29 cellular contexts compared by ENCODE assay signal in genomic region chr2:164335947-164336346, GRCh38.
DNase-seq lines count a peak whose midpoint lies in the region; ATAC-seq, FAIRE-seq and TF ChIP-seq lines count a peak whose summit lies in the region.
"Had no signal": no experiment of that assay in that cellular context is flagged by ENCODE, and none has a peak within 500 bp of the region (broad histone marks: within the 10 kb centered on the region; RNA-seq: fewer than 3 reads in every experiment).

No MANE protein-coding gene starts in this region.

- H3K27ac ChIP-seq in foreskin keratinocyte (no peak overlapping the region), osteoblast (ENCODE audit: low read depth, low read length) (no peak overlapping the region)
- H3K27ac ChIP-seq: BLaER1 treated with 17β-estradiol and CSF1 and Interleukin-3, amounts not matched to agents 10 nM and 100 nM; cardiac muscle cell; RWPE1; thyroid gland had no signal

- no peaks in the 10 kb centered on the region for H3K4me1 Mint-ChIP-seq in activated CD8-positive, alpha-beta memory T cell treated with anti-CD3 and anti-CD28 coated beads, Interleukin-2, amount 10 ng/mL, durations not matched to agents 7 days and 5 days
- H3K4me1 Mint-ChIP-seq: activated CD4-positive, alpha-beta T cell treated with anti-CD3 and anti-CD28 coated beads, Interleukin-2, amount 10 ng/mL, durations not matched to agents 7 days and 5 days; activated naive CD4-positive, alpha-beta T cell treated with anti-CD3 and anti-CD28 coated beads, Interleukin-2, amount 50 U/mL, for 24 hours; IgD-negative memory B cell; nephron progenitor cell; stimulated activated naive CD8-positive, alpha-beta T cell treated with anti-CD3 and anti-CD28 coated beads, Interleukin-15, amount 100 ng/mL, for 72 hours had no signal

- peak; percentile 91 for FAIRE-seq in islet of Langerhans (lab: Jason Lieb, UNC)

- no peaks in the 10 kb centered on the region for H3K36me3 Mint-ChIP-seq in activated CD8-positive, alpha-beta memory T cell treated with anti-CD3 and anti-CD28 coated beads, Interleukin-2, amount 10 ng/mL, durations not matched to agents 7 days and 5 days
- H3K36me3 Mint-ChIP-seq: activated naive CD4-positive, alpha-beta T cell treated with anti-CD3 and anti-CD28 coated beads, Interleukin-2, amount 50 U/mL, for 24 hours; IgD-negative memory B cell had no signal

- H2AFZ ChIP-seq in osteoblast (ENCODE audit: low read length), result no peak overlapping the region

- TF ChIP-seq CTCF in foreskin keratinocyte (conservative IDR thresholded peaks at IDR 0.05) (no peak), osteoblast (IDR thresholded peaks at IDR 0.05; ENCODE audit: extremely low read depth, low read depth, low read length) (no peak)

- no peak overlapping the region for H3K4me3 Mint-ChIP-seq in activated CD8-positive, alpha-beta memory T cell treated with anti-CD3 and anti-CD28 coated beads, Interleukin-2, amount 10 ng/mL, durations not matched to agents 7 days and 5 days
- H3K4me3 Mint-ChIP-seq: activated CD4-positive, alpha-beta T cell treated with anti-CD3 and anti-CD28 coated beads, Interleukin-2, amount 10 ng/mL, durations not matched to agents 7 days and 5 days; activated naive CD4-positive, alpha-beta T cell treated with anti-CD3 and anti-CD28 coated beads, Interleukin-2, amount 50 U/mL, for 24 hours; HFFc6; IgD-negative memory B cell; nephron progenitor cell; stimulated activated naive CD8-positive, alpha-beta T cell treated with anti-CD3 and anti-CD28 coated beads, Interleukin-15, amount 100 ng/mL, for 72 hours; T-helper 2 cell treated with Interferon-gamma antibody and Interleukin-4, amounts not matched to agents 5 μg/mL and 100 μg/mL, for 36 hours had no signal

- no peak overlapping the region for H3K4me2 ChIP-seq in osteoblast (ENCODE audit: insufficient read depth, low read length)
- H3K4me2 ChIP-seq: BLaER1 treated with 17β-estradiol and CSF1 and Interleukin-3, amounts not matched to agents 10 nM and 100 nM had no signal

- DNase-seq in DMS53 treated with DMSO at 0.1 percent for 48 hours (lab: John Stamatoyannopoulos, UW; ENCODE audit: unreplicated experiment) (peak; percentile 96), NCI-H1105 treated with DMSO at 0.1 percent for 48 hours (lab: John Stamatoyannopoulos, UW) (peak; percentile 56), NCI-H748 (lab: John Stamatoyannopoulos, UW; ENCODE audit: unreplicated experiment) (peak; percentile 75), foreskin keratinocyte (no peak), C1 segment of cervical spinal cord (lab: John Stamatoyannopoulos, UW) (no peak), osteoblast (ENCODE audit: insufficient read length, low spot score, missing footprints) (no peak)
- DNase-seq in activated CD8-positive, alpha-beta memory T cell treated with anti-CD3 and anti-CD28 coated beads, Interleukin-2, amount 10 ng/mL, durations not matched to agents 7 days and 5 days, result no peak
- DNase-seq: activated CD4-positive, alpha-beta T cell treated with anti-CD3 and anti-CD28 coated beads, Interleukin-2, amount 10 ng/mL, durations not matched to agents 7 days and 5 days; anterior cingulate cortex; Calu3; cortex of kidney; HFFc6; hypothalamus; left ventricle myocardium superior; mucosa of descending colon; NCI-H1930; NCI-H446 treated with DMSO at 0.1 percent for 48 hours; nephron progenitor cell; posterior cingulate gyrus; stimulated activated CD4-positive, alpha-beta T cell treated with anti-CD3 and anti-CD28 coated beads, Interleukin-15, amount 100 ng/mL, for 24 hours; stimulated activated naive CD8-positive, alpha-beta T cell treated with anti-CD3 and anti-CD28 coated beads, Interleukin-15, amount 100 ng/mL, for 72 hours had no signal

- no peaks in the 10 kb centered on the region for H3K9me3 ChIP-seq in osteoblast (ENCODE audit: low read depth, low read length)
- H3K9me3 ChIP-seq: BLaER1 treated with 17β-estradiol and CSF1 and Interleukin-3, amounts not matched to agents 10 nM and 100 nM; mucosa of descending colon; thyroid gland had no signal

- H3K4me3 ChIP-seq in osteoblast (ENCODE audit: insufficient read depth, low read length), result no peak overlapping the region
- H3K4me3 ChIP-seq: BLaER1 treated with 17β-estradiol and CSF1 and Interleukin-3, amounts not matched to agents 10 nM and 100 nM; cardiac muscle cell; mucosa of descending colon; thyroid gland had no signal

- no peaks in the 10 kb centered on the region for H3K79me2 ChIP-seq in osteoblast (ENCODE audit: insufficient read depth, low read length)

- no peaks in the 10 kb centered on the region for H3K27me3 ChIP-seq in foreskin keratinocyte
- H3K27me3 ChIP-seq in osteoblast (ENCODE audit: insufficient read depth, low read length), result no peaks in the 10 kb centered on the region
- H3K27me3 ChIP-seq: BLaER1 treated with 17β-estradiol and CSF1 and Interleukin-3, amounts not matched to agents 10 nM and 100 nM; cardiac muscle cell; thyroid gland had no signal

- H3K9me3 Mint-ChIP-seq in activated CD8-positive, alpha-beta memory T cell treated with anti-CD3 and anti-CD28 coated beads, Interleukin-2, amount 10 ng/mL, durations not matched to agents 7 days and 5 days (ENCODE audit: low read depth), result no peaks in the 10 kb centered on the region
- H3K9me3 Mint-ChIP-seq: activated CD4-positive, alpha-beta T cell treated with anti-CD3 and anti-CD28 coated beads, Interleukin-2, amount 10 ng/mL, durations not matched to agents 7 days and 5 days; T-helper 2 cell treated with Interferon-gamma antibody and Interleukin-4, amounts not matched to agents 5 μg/mL and 100 μg/mL, for 36 hours had no signal

- H3K4me1 ChIP-seq in foreskin keratinocyte, result no peaks in the 10 kb centered on the region
- no peaks in the 10 kb centered on the region for H3K4me1 ChIP-seq in osteoblast (ENCODE audit: insufficient read depth, low read length)
- H3K4me1 ChIP-seq: BLaER1 treated with 17β-estradiol and CSF1 and Interleukin-3, amounts not matched to agents 10 nM and 100 nM; thyroid gland had no signal

- no peaks in the 10 kb centered on the region for H3K36me3 ChIP-seq in osteoblast (ENCODE audit: insufficient read depth, low read length)
- H3K36me3 ChIP-seq: BLaER1 treated with 17β-estradiol and CSF1 and Interleukin-3, amounts not matched to agents 10 nM and 100 nM; cardiac muscle cell; thyroid gland had no signal

- no peaks in the 10 kb centered on the region for H4K20me1 ChIP-seq in osteoblast (ENCODE audit: insufficient read depth, low read length)
- H4K20me1 ChIP-seq: BLaER1 treated with 17β-estradiol and CSF1 and Interleukin-3, amounts not matched to agents 10 nM and 100 nM had no signal

- no peak for ATAC-seq in activated CD8-positive, alpha-beta memory T cell treated with anti-CD3 and anti-CD28 coated beads, Interleukin-2, amount 10 ng/mL, durations not matched to agents 7 days and 5 days
- no peak for ATAC-seq in foreskin keratinocyte
- ATAC-seq: left ventricle myocardium superior; mucosa of descending colon; stimulated activated naive CD8-positive, alpha-beta T cell treated with anti-CD3 and anti-CD28 coated beads, Interleukin-15, amount 100 ng/mL, for 72 hours had no signal

- CTCF ChIA-PET in activated CD8-positive, alpha-beta memory T cell treated with anti-CD3 and anti-CD28 coated beads, Interleukin-2, amount 10 ng/mL, durations not matched to agents 7 days and 5 days (lab: Charles Lee), result no interaction called here

- H3K27me3 Mint-ChIP-seq in activated CD8-positive, alpha-beta memory T cell treated with anti-CD3 and anti-CD28 coated beads, Interleukin-2, amount 10 ng/mL, durations not matched to agents 7 days and 5 days, result no peaks in the 10 kb centered on the region
- H3K27me3 Mint-ChIP-seq: activated CD4-positive, alpha-beta T cell treated with anti-CD3 and anti-CD28 coated beads, Interleukin-2, amount 10 ng/mL, durations not matched to agents 7 days and 5 days; activated naive CD4-positive, alpha-beta T cell treated with anti-CD3 and anti-CD28 coated beads, Interleukin-2, amount 50 U/mL, for 24 hours; IgD-negative memory B cell; stimulated activated naive CD8-positive, alpha-beta T cell treated with anti-CD3 and anti-CD28 coated beads, Interleukin-15, amount 100 ng/mL, for 72 hours had no signal

- H3K27ac Mint-ChIP-seq in activated CD8-positive, alpha-beta memory T cell treated with anti-CD3 and anti-CD28 coated beads, Interleukin-2, amount 10 ng/mL, durations not matched to agents 7 days and 5 days, result no peak overlapping the region
- H3K27ac Mint-ChIP-seq: activated CD4-positive, alpha-beta T cell treated with anti-CD3 and anti-CD28 coated beads, Interleukin-2, amount 10 ng/mL, durations not matched to agents 7 days and 5 days; activated naive CD4-positive, alpha-beta T cell treated with anti-CD3 and anti-CD28 coated beads, Interleukin-2, amount 50 U/mL, for 24 hours; HFFc6; IgD-negative memory B cell; nephron progenitor cell; stimulated activated naive CD8-positive, alpha-beta T cell treated with anti-CD3 and anti-CD28 coated beads, Interleukin-15, amount 100 ng/mL, for 72 hours; T-helper 2 cell treated with Interferon-gamma antibody and Interleukin-4, amounts not matched to agents 5 μg/mL and 100 μg/mL, for 36 hours had no signal

Comparison
In these comparisons a context has a peak if more than half of its experiments do, and no peak if none do; other contexts are left out.
1. DNase-seq: peak in DMS53 treated with DMSO at 0.1 percent for 48 hours (single experiment), NCI-H1105 treated with DMSO at 0.1 percent for 48 hours (single experiment) and NCI-H748 (single experiment); none in activated CD8-positive, alpha-beta memory T cell treated with anti-CD3 and anti-CD28 coated beads, Interleukin-2, amount 10 ng/mL, durations not matched to agents 7 days and 5 days (single experiment), foreskin keratinocyte (0 of 2), C1 segment of cervical spinal cord (0 of 14) and osteoblast (single experiment).